ENCODE assay signal across 1 cellular context in the genomic region with DNA sequence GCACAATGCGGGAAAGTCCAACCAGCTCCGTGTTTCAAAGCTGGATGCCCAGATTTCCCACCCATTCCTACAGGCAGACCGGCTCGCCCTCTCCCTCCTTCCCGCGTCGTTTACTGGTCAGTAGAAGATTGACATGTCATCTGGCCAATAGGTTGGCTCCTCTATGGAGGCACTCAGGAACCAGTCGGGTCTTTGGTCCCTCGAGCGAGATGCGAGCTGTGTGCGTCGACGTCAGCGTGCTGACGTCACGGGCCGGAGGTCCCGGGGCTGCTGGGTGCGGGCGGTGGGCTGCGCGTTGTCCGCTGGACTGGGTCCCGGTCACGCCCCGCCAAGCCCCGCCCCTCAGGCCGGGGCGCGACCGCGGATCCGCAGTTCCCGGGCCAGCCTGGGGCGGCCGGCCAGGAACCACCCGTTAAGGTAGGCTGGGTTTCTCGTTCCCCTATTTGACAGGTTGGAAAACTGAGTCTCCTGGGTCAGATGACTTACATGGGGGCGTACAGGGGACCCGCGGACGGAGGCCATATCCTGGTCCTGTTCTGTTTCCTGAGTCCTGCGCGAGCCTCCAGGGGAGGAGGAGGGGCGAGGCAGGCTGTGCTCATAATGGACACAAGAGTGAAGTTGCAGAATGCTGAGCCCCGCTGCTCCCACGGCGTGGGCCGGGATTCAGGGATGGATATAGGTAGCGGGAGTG.
A peak's percentile ranks its signal among the peaks of the same experiment; 100 is the strongest.
TF ChIP-seq lines count a peak whose summit lies in the region.

A gene with protein sequence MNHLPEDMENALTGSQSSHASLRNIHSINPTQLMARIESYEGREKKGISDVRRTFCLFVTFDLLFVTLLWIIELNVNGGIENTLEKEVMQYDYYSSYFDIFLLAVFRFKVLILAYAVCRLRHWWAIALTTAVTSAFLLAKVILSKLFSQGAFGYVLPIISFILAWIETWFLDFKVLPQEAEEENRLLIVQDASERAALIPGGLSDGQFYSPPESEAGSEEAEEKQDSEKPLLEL (plus strand): TSS at position 242 of the 691 bp plus-strand sequence. CDS start 29,260 bp downstream, outside the sequence.

TF ChIP-seq in HepG2, 621 proteins besides CTCF, POLR2A, EP300 and RAD21 (continued from another document and continues in another):
- TF ChIP-seq AKNA (CRISPR knock-in tag; IDR thresholded peaks at IDR 0.05; ENCODE audit: borderline replicate concordance) (no peak), KAT8 (CRISPR knock-in tag; IDR thresholded peaks at IDR 0.05) (peak; percentile 26; the same call in 1 of the 2 replicates), ZNF576 (CRISPR knock-in tag; IDR thresholded peaks at IDR 0.05) (no peak), ZNF432 (CRISPR knock-in tag; IDR thresholded peaks at IDR 0.05; ENCODE audit: borderline replicate concordance) (no peak), ATAD3A (CRISPR knock-in tag; IDR thresholded peaks at IDR 0.05) (no peak), NFE2L1 (CRISPR knock-in tag; IDR thresholded peaks at IDR 0.05; ENCODE audit: borderline replicate concordance) (no peak), SMAD1 (CRISPR knock-in tag; IDR thresholded peaks at IDR 0.05; ENCODE audit: borderline replicate concordance, low read depth) (no peak), ZMAT3 (CRISPR knock-in tag; conservative IDR thresholded peaks at IDR 0.05) (0 out of 2 replicates have a peak, but pooled peaks have one; percentile 21), ZKSCAN8 (CRISPR knock-in tag; IDR thresholded peaks at IDR 0.05; ENCODE audit: borderline replicate concordance) (0 out of 2 replicates have a peak, but pooled peaks have one; percentile 23), GFI1 (CRISPR knock-in tag; IDR thresholded peaks at IDR 0.05; ENCODE audit: borderline replicate concordance) (peak; percentile 77; the same call in 1 of the 2 replicates), ZNF496 (CRISPR knock-in tag; IDR thresholded peaks at IDR 0.05; ENCODE audit: insufficient replicate concordance) (no peak), ATF1 (CRISPR knock-in tag; IDR thresholded peaks at IDR 0.05) (peak; percentile 90), HNRNPUL1 (IDR thresholded peaks at IDR 0.05; ENCODE audit: low read depth, low read length) (no peak), RBFOX2 (IDR thresholded peaks at IDR 0.05; ENCODE audit: low read depth, low read length) (peak; percentile 85), SRSF1 (optimal IDR thresholded peaks at IDR 0.05; ENCODE audit: low read depth, low read length) (peak; percentile 61), AHDC1 (CRISPR knock-in tag; IDR thresholded peaks at IDR 0.05; ENCODE audit: borderline replicate concordance) (no peak), ZNF431 (CRISPR knock-in tag; IDR thresholded peaks at IDR 0.05; ENCODE audit: borderline replicate concordance, low read depth) (no peak), ZNF18 (CRISPR knock-in tag; IDR thresholded peaks at IDR 0.05; ENCODE audit: insufficient replicate concordance) (peak; percentile 44), NFKB2 (CRISPR knock-in tag; IDR thresholded peaks at IDR 0.05; ENCODE audit: borderline replicate concordance) (peak; percentile 48; the same call in 1 of the 2 replicates), ZNF24 (IDR thresholded peaks at IDR 0.05) (0 out of 2 replicates have a peak, but pooled peaks have one; percentile 19)
- TF ChIP-seq, protein P1, sequence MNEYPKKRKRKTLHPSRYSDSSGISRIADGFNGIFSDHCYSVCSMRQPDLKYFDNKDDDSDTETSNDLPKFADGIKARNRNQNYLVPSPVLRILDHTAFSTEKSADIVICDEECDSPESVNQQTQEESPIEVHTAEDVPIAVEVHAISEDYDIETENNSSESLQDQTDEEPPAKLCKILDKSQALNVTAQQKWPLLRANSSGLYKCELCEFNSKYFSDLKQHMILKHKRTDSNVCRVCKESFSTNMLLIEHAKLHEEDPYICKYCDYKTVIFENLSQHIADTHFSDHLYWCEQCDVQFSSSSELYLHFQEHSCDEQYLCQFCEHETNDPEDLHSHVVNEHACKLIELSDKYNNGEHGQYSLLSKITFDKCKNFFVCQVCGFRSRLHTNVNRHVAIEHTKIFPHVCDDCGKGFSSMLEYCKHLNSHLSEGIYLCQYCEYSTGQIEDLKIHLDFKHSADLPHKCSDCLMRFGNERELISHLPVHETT (CRISPR knock-in tag; conservative IDR thresholded peaks at IDR 0.05) = no peak
- TF ChIP-seq, protein P2, sequence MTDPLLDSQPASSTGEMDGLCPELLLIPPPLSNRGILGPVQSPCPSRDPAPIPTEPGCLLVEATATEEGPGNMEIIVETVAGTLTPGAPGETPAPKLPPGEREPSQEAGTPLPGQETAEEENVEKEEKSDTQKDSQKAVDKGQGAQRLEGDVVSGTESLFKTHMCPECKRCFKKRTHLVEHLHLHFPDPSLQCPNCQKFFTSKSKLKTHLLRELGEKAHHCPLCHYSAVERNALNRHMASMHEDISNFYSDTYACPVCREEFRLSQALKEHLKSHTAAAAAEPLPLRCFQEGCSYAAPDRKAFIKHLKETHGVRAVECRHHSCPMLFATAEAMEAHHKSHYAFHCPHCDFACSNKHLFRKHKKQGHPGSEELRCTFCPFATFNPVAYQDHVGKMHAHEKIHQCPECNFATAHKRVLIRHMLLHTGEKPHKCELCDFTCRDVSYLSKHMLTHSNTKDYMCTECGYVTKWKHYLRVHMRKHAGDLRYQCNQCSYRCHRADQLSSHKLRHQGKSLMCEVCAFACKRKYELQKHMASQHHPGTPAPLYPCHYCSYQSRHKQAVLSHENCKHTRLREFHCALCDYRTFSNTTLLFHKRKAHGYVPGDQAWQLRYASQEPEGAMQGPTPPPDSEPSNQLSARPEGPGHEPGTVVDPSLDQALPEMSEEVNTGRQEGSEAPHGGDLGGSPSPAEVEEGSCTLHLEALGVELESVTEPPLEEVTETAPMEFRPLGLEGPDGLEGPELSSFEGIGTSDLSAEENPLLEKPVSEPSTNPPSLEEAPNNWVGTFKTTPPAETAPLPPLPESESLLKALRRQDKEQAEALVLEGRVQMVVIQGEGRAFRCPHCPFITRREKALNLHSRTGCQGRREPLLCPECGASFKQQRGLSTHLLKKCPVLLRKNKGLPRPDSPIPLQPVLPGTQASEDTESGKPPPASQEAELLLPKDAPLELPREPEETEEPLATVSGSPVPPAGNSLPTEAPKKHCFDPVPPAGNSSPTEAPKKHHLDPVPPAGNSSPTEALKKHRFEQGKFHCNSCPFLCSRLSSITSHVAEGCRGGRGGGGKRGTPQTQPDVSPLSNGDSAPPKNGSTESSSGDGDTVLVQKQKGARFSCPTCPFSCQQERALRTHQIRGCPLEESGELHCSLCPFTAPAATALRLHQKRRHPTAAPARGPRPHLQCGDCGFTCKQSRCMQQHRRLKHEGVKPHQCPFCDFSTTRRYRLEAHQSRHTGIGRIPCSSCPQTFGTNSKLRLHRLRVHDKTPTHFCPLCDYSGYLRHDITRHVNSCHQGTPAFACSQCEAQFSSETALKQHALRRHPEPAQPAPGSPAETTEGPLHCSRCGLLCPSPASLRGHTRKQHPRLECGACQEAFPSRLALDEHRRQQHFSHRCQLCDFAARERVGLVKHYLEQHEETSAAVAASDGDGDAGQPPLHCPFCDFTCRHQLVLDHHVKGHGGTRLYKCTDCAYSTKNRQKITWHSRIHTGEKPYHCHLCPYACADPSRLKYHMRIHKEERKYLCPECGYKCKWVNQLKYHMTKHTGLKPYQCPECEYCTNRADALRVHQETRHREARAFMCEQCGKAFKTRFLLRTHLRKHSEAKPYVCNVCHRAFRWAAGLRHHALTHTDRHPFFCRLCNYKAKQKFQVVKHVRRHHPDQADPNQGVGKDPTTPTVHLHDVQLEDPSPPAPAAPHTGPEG (CRISPR knock-in tag; IDR thresholded peaks at IDR 0.05) = no peak
- TF ChIP-seq, protein P3, sequence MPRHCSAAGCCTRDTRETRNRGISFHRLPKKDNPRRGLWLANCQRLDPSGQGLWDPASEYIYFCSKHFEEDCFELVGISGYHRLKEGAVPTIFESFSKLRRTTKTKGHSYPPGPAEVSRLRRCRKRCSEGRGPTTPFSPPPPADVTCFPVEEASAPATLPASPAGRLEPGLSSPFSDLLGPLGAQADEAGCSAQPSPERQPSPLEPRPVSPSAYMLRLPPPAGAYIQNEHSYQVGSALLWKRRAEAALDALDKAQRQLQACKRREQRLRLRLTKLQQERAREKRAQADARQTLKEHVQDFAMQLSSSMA (CRISPR knock-in tag; IDR thresholded peaks at IDR 0.05) = no peak
